In genomic region chr1:223037845-223038244, GRCh38 we compare ENCODE assay signal across 2 cellular contexts.
TF ChIP-seq lines count a peak whose summit lies in the region.

No MANE protein-coding gene starts in this region.

TF ChIP-seq in GM23338, 12 proteins besides CTCF, POLR2A, EP300 and RAD21:
- TF ChIP-seq NANOG (IDR thresholded peaks at IDR 0.05; ENCODE audit: borderline replicate concordance), result no peak
- TF ChIP-seq ZNF331 (CRISPR knock-in tag; IDR thresholded peaks at IDR 0.05; ENCODE audit: low read depth), result no peak
- TF ChIP-seq REST (IDR thresholded peaks at IDR 0.05; ENCODE audit: unreplicated experiment), result no peak

TF ChIP-seq in K562, 482 proteins besides CTCF, POLR2A, EP300 and RAD21:
- TF ChIP-seq ZBTB17 (CRISPR knock-in tag; IDR thresholded peaks at IDR 0.05) (no peak), HINFP (tag; conservative IDR thresholded peaks at IDR 0.05; ENCODE audit: low read depth) (peak; percentile 85)
